19 cellular contexts compared by ENCODE assay signal in the genomic region with DNA sequence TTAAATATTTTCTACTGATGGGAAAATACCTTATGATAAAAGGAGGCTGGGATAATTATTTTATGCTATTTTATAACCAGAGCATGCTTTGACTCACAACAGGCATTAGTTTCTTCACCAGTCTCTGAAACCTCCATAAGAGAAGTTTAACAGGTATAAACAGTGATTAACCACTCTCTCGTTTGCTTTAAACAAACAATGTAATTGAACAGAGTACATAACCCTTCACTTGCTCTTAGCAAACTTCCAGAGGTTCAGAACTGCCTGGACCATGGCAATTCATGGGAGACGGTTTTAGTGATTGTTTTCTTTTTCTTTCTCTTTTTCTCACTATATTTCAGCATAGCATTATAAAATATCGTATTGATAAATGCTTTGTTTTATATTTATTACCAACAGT. TPM values are rescaled to one million over a fixed set of nuclear protein-coding genes. Genes with fewer than 3 reads are reported as not detected.
A peak's percentile ranks its signal among the peaks of the same experiment; 100 is the strongest.
DNase-seq lines count a peak whose midpoint lies in the region; ATAC-seq and TF ChIP-seq lines count a peak whose summit lies in the region.
"Had no signal": no experiment of that assay in that cellular context is flagged by ENCODE, and none has a peak within 500 bp of the region (broad histone marks: within the 10 kb centered on the region; RNA-seq: fewer than 3 reads in every experiment).

No MANE protein-coding gene starts in this region.

- no peaks in the 10 kb centered on the region for H3F3A ChIP-seq in GM23248 (ENCODE audit: insufficient read depth)

- no peak overlapping the region for H3K9ac ChIP-seq in Karpas-422 (ENCODE audit: low read length)
- H3K9ac ChIP-seq in GM23248, result no peak overlapping the region
- H3K9ac ChIP-seq: BLaER1 treated with 17β-estradiol and CSF1 and Interleukin-3, amounts not matched to agents 10 nM and 100 nM had no signal

- H3K27me3 ChIP-seq in Karpas-422 (ENCODE audit: low read length) (no peaks in the 10 kb centered on the region), GM23248 (replicated peaks; ENCODE audit: insufficient read depth) (no peaks in the 10 kb centered on the region)
- H3K27me3 ChIP-seq: MG63, SJSA1 had no signal

- intact Hi-C loops in mucosa of descending colon (cut with DNase I, micrococcal nuclease), result no loop called here

- ATAC-seq in mucosa of descending colon (peak; percentile 43), GM18873 (IDR thresholded peaks at IDR 0.05; ENCODE audit: low FRiP score, unreplicated experiment) (no peak), HG02759 (IDR thresholded peaks at IDR 0.05; ENCODE audit: unreplicated experiment) (no peak)
- ATAC-seq: CD8-positive, alpha-beta T cell had no signal

- DNase-seq in Karpas-422 (no peak), NCI-H748 treated with DMSO at 0.1 percent for 48 hours (lab: John Stamatoyannopoulos, UW) (peak; percentile 16), epithelial cell of prostate (ENCODE audit: low read depth, low spot score) (no peak), mucosa of descending colon (no peak), GM23248 (no peak)
- DNase-seq: Calu3; CD8-positive, alpha-beta T cell; Kasumi-1; MG63; NCI-H1048; NCI-H1694; NCI-H345; NCI-H526 treated with DMSO at 0.1 percent for 48 hours had no signal

- 89 to 93% methylated on average over 3 of the region's 3 CpGs for WGBS in GM23248 (ENCODE audit: low coverage in 1 of 2, low lambda C conversion rate in 2 of 2, missing lambda C conversion rate in 2 of 2), 2 experiments

- H3K4me1 ChIP-seq in Karpas-422 (ENCODE audit: low read length) (peaks cover 69% of the 10 kb centered on the region), mucosa of descending colon (ENCODE audit: low read depth) (peaks cover 2% of the 10 kb centered on the region), GM23248 (ENCODE audit: insufficient read depth) (no peaks in the 10 kb centered on the region)

- H3K9me3 ChIP-seq in Karpas-422 (ENCODE audit: low read length), result 0 out of 2 replicates have a peak, but pooled peaks cover 3% of the 10 kb centered on the region
- H3K9me3 ChIP-seq in mucosa of descending colon, result no peaks in the 10 kb centered on the region
- H3K9me3 ChIP-seq in GM23248 (ENCODE audit: low read depth), result no peaks in the 10 kb centered on the region
- H3K9me3 ChIP-seq: HAP-1, MG63 had no signal

- in situ Hi-C loops in GM23248 (cut with MboI), result no loop called here

- no peaks in the 10 kb centered on the region for H4K20me1 ChIP-seq in Karpas-422 (ENCODE audit: insufficient read depth, low read depth, low read length)
- no peaks in the 10 kb centered on the region for H4K20me1 ChIP-seq in GM23248 (ENCODE audit: insufficient read depth)
- H4K20me1 ChIP-seq: BLaER1 treated with 17β-estradiol and CSF1 and Interleukin-3, amounts not matched to agents 10 nM and 100 nM had no signal

- no peaks in the 10 kb centered on the region for H3K9me2 ChIP-seq in Karpas-422 (replicated peaks; ENCODE audit: insufficient read depth, low read length)
- H3K9me2 ChIP-seq in GM23248 (ENCODE audit: insufficient read depth), result no peaks in the 10 kb centered on the region

- H2AFZ ChIP-seq in Karpas-422 (ENCODE audit: low read length), result no peak overlapping the region
- H2AFZ ChIP-seq in GM23248, result no peak overlapping the region

- H3K27ac ChIP-seq in Karpas-422 (ENCODE audit: low read length), result peak overlapping the region; percentile 97
- peak overlapping the region; percentile 2 for H3K27ac ChIP-seq in epithelial cell of prostate
- H3K27ac ChIP-seq in GM23248, result no peak overlapping the region
- H3K27ac ChIP-seq: BLaER1 treated with 17β-estradiol and CSF1 and Interleukin-3, amounts not matched to agents 10 nM and 100 nM; SJSA1 had no signal

- H3K79me2 ChIP-seq in Karpas-422 (ENCODE audit: low read length) (no peaks in the 10 kb centered on the region; the same call in 1 of the 2 replicates), GM23248 (ENCODE audit: insufficient read depth) (no peaks in the 10 kb centered on the region)

- H3K36me3 ChIP-seq in Karpas-422 (ENCODE audit: insufficient read depth, low read length) (peaks cover 20% of the 10 kb centered on the region), mucosa of descending colon (ENCODE audit: low read depth) (no peaks in the 10 kb centered on the region), GM23248 (ENCODE audit: low read depth) (no peaks in the 10 kb centered on the region)
- H3K36me3 ChIP-seq: BLaER1 treated with 17β-estradiol and CSF1 and Interleukin-3, amounts not matched to agents 10 nM and 100 nM; HAP-1; MG63 had no signal

- no peak for TF ChIP-seq CTCF in mucosa of descending colon (IDR thresholded peaks at IDR 0.05)

- H3K4me3 ChIP-seq in Karpas-422 (ENCODE audit: low read length), result no peak overlapping the region
- H3K4me3 ChIP-seq in mucosa of descending colon, result no peak overlapping the region
- no peak overlapping the region for H3K4me3 ChIP-seq in GM23248
- H3K4me3 ChIP-seq: BLaER1 treated with 17β-estradiol and CSF1 and Interleukin-3, amounts not matched to agents 10 nM and 100 nM; HAP-1; MG63; SJSA1 had no signal

- no peak overlapping the region for H3K4me2 ChIP-seq in Karpas-422 (ENCODE audit: low read depth, low read length, poor library complexity, severe bottlenecking)
- no peak overlapping the region for H3K4me2 ChIP-seq in GM23248 (ENCODE audit: unreplicated experiment)
- H3K4me2 ChIP-seq: BLaER1 treated with 17β-estradiol and CSF1 and Interleukin-3, amounts not matched to agents 10 nM and 100 nM had no signal

RNA-seq across cellular contexts. Expression of a gene that starts 35.3 kb away (rescaled TPM):
- total RNA-seq in Karpas-422 (2014; rRNA removed; shearing (Covaris generic); ENCODE audit: low replicate concordance), result 17.9 and 30.3 TPM in 2 replicates
- under 1 TPM; 0.14 to 0.92 (median 0.55) TPM for total RNA-seq in mucosa of descending colon
- total RNA-seq in GM23248 (2014; rRNA removed; shearing (Covaris generic)), result 1.6 and 4.4 TPM in 2 replicates
- 0.46 and 0.58 TPM in 2 replicates for polyA plus RNA-seq in GM23248 (2016; fragmentation: Nextera tagmentation; extraction: Ambion mirVana)
- polyA plus RNA-seq: IgD-negative memory B cell had no signal
